ENCODE assay signal across 10 cellular contexts in the genomic region with DNA sequence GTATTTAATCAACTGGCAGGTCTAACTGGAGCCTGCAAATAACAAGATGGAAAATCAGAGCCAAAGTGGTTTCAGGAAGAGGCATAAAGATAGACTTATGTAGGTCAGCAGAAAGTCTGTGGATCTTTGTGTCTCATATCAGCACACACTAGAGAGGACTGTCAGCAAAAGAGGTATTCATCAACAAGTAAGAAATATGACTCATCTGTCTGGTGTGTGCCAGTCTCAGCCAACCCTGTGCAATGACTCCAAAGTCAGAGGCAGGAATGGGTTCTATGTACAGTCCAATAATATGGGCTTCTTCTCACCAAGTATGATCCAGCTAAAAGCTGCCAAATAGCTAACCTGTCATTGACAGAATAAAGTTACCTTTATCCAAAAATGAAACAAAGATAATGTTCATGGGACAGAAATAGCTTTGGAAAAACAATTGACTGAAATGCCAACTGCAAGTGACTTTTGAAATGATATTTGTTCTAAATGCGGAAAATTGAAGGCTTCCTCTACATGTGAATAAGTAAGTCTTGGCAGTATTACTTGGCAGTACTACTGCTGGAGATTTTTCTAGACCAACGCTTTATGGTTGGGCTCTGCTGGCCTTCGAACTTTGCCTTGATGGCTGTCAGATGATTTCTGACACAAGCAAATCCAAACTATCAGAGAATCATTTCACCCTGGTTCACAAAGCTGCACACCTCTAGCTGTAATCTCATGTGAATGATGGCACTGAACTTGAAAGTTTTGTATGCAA.
DNase-seq lines count a peak whose midpoint lies in the region; ATAC-seq and TF ChIP-seq lines count a peak whose summit lies in the region.
"Had no signal": no experiment of that assay in that cellular context is flagged by ENCODE, and none has a peak within 500 bp of the region (broad histone marks: within the 10 kb centered on the region; RNA-seq: fewer than 3 reads in every experiment).

No MANE protein-coding gene starts in this region.

- no peaks in the 10 kb centered on the region for H3K27me3 ChIP-seq in trophoblast cell (ENCODE audit: insufficient read depth, low read length)

- TF ChIP-seq CTCF in fibroblast of mammary gland (conservative IDR thresholded peaks at IDR 0.05; ENCODE audit: control insufficient read depth, insufficient read depth, low read depth, low read length) = no peak

- no peak overlapping the region for H3K9ac ChIP-seq in trophoblast cell (ENCODE audit: low read length)

- H4K8ac ChIP-seq in trophoblast cell (ENCODE audit: low read depth, low read length) = no peak overlapping the region

- H2AK5ac ChIP-seq in trophoblast cell (ENCODE audit: low read length) = no peak overlapping the region

- H4K12ac ChIP-seq in trophoblast cell (ENCODE audit: low read depth, low read length) = no peak overlapping the region

- H3K4me2 ChIP-seq in trophoblast cell (ENCODE audit: low read length) = no peak overlapping the region

- H2AFZ ChIP-seq in trophoblast cell (ENCODE audit: insufficient read depth, low read length, poor library complexity) = no peak overlapping the region

- no peak overlapping the region for H3K27ac ChIP-seq in trophoblast cell (ENCODE audit: low read depth, low read length)

- H3K14ac ChIP-seq in trophoblast cell (ENCODE audit: low read length) = no peak overlapping the region

- H3K4me3 ChIP-seq in fibroblast of mammary gland (ENCODE audit: control insufficient read depth, low read depth, low read length) = no peak overlapping the region
- no peak overlapping the region for H3K4me3 ChIP-seq in trophoblast cell (ENCODE audit: low read depth, low read length)

- no peak overlapping the region for H2BK12ac ChIP-seq in trophoblast cell (ENCODE audit: low read length)

- H3K9me3 ChIP-seq in trophoblast cell (ENCODE audit: insufficient read depth, low read depth, low read length) = no peaks in the 10 kb centered on the region

- H2BK120ac ChIP-seq in trophoblast cell (ENCODE audit: insufficient read depth, low read length, poor library complexity) = no peak overlapping the region

- H3K36me3 ChIP-seq in trophoblast cell (ENCODE audit: control insufficient read depth in 1 of 2, insufficient read depth in 2 of 2, low read length in 2 of 2) = no peaks in the 10 kb centered on the region

- no peak overlapping the region for H3K18ac ChIP-seq in trophoblast cell (ENCODE audit: low read length)

- no peak overlapping the region for H3K4ac ChIP-seq in trophoblast cell (ENCODE audit: low read depth, low read length)

- no peak overlapping the region for H4K91ac ChIP-seq in trophoblast cell (ENCODE audit: low read depth, low read length)

- no peak overlapping the region for H2BK5ac ChIP-seq in trophoblast cell (ENCODE audit: low read depth, low read length, poor library complexity)

- no peaks in the 10 kb centered on the region for H3K79me2 ChIP-seq in trophoblast cell (ENCODE audit: control insufficient read depth, insufficient read depth, low read length, poor library complexity)

- no peak overlapping the region for H3K23ac ChIP-seq in trophoblast cell (ENCODE audit: low read length)

- WGBS in trophoblast cell (ENCODE audit: extremely low coverage, insufficient coverage, insufficient read length) = no CpG with 5 or more reads among the region's 3 CpGs

- no peaks in the 10 kb centered on the region for H3K4me1 ChIP-seq in trophoblast cell (ENCODE audit: control insufficient read depth in 1 of 2, insufficient read depth in 2 of 2, low read length in 2 of 2)

- H3K79me1 ChIP-seq in trophoblast cell (ENCODE audit: low read length) = no peaks in the 10 kb centered on the region

- DNase-seq in ELR (ENCODE audit: low read depth) = peak; percentile 63
- peak; percentile 75 for DNase-seq in RPMI8226
- peak; percentile 59 for DNase-seq in fibroblast of mammary gland (ENCODE audit: low read depth)
- peak; percentile 21 to 33 for DNase-seq in trophoblast cell
- no peak for DNase-seq in GOT3 (lab: John Stamatoyannopoulos, UW)
- no peak for DNase-seq in NCI-H2227 (lab: John Stamatoyannopoulos, UW; ENCODE audit: unreplicated experiment)
- no peak for DNase-seq in NCI-H2196 (lab: John Stamatoyannopoulos, UW; ENCODE audit: unreplicated experiment)
- DNase-seq: cerebellar nuclear complex; stimulated activated CD4-positive, alpha-beta T cell treated with anti-CD3 and anti-CD28 coated beads, Interleukin-4, amount 100 ng/mL, for 4 hours had no signal

- ATAC-seq in HG03521 (IDR thresholded peaks at IDR 0.05; ENCODE audit: unreplicated experiment) = no peak

Comparison
In these comparisons a context has a peak if more than half of its experiments do, and no peak if none do; other contexts are left out.
1. DNase-seq: peak in ELR (single experiment), RPMI8226 (single experiment), fibroblast of mammary gland (single experiment) and trophoblast cell (2 of 2); none in GOT3 (single experiment), NCI-H2227 (single experiment) and NCI-H2196 (single experiment).